ENCODE assay signal across 10 cellular contexts in the genomic region with DNA sequence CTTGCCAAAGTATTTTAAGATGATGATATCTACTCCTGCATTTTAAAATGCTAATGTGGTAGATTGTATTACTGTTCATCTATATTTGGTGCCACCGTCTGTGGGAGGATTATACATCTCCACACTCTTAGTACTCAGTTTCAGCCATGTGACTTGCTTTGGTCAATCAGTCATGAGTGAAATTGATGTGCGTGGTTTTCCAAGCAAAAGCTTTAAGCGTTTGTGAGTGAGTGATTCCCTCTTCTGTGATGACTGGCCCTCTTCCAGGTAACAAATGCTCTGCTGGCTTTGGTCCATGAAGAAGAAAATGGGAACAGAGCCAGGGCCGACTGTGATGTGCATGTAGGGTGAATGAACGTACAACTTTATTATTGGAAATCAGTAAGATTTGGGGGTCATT.
DNase-seq lines count a peak whose midpoint lies in the region; ATAC-seq, FAIRE-seq and TF ChIP-seq lines count a peak whose summit lies in the region.
"Had no signal": no experiment of that assay in that cellular context is flagged by ENCODE, and none has a peak within 500 bp of the region (broad histone marks: within the 10 kb centered on the region; RNA-seq: fewer than 3 reads in every experiment).

No MANE protein-coding gene starts in this region.

- H3K9me3 Mint-ChIP-seq in activated naive CD8-positive, alpha-beta T cell treated with anti-CD3 and anti-CD28 coated beads, Interleukin-2, amount 50 U/mL, for 24 hours = no peaks in the 10 kb centered on the region
- peaks cover 2% of the 10 kb centered on the region for H3K9me3 Mint-ChIP-seq in activated naive CD8-positive, alpha-beta T cell treated with anti-CD3 and anti-CD28 coated beads for 36 hours
- H3K9me3 Mint-ChIP-seq in activated CD8-positive, alpha-beta memory T cell treated with anti-CD3 and anti-CD28 coated beads, Interleukin-2, amount 10 ng/mL, durations not matched to agents 7 days and 5 days (ENCODE audit: low read depth) = no peaks in the 10 kb centered on the region

- H4K20me1 ChIP-seq in GM12878 (ENCODE audit: control insufficient read depth, insufficient read depth) = no peaks in the 10 kb centered on the region
- H4K20me1 ChIP-seq: BLaER1 treated with 17β-estradiol and CSF1 and Interleukin-3, amounts not matched to agents 10 nM and 100 nM had no signal

- no peaks in the 10 kb centered on the region; a peak in 1 of 4 replicates for H3K36me3 ChIP-seq in GM12878 (ENCODE audit: control insufficient read depth in 2 of 2, insufficient read depth in 2 of 2, low read length in 1 of 2)
- no peaks in the 10 kb centered on the region for H3K36me3 ChIP-seq in thyroid gland
- H3K36me3 ChIP-seq: BLaER1 treated with 17β-estradiol and CSF1 and Interleukin-3, amounts not matched to agents 10 nM and 100 nM had no signal

- WGBS in GM12878 (ENCODE audit: insufficient coverage, insufficient replicate concordance, low lambda C conversion rate, missing lambda C conversion rate) = 34% methylated on average over 5 of the region's 5 CpGs
- WGBS in thyroid gland, 2 donors = 18 to 29% methylated on average over 5 of the region's 5 CpGs

- H3K36me3 Mint-ChIP-seq in activated naive CD8-positive, alpha-beta T cell treated with anti-CD3 and anti-CD28 coated beads, Interleukin-2, amount 50 U/mL, for 24 hours (ENCODE audit: low read depth) = no peaks in the 10 kb centered on the region
- H3K36me3 Mint-ChIP-seq in activated naive CD8-positive, alpha-beta T cell treated with anti-CD3 and anti-CD28 coated beads for 36 hours = no peaks in the 10 kb centered on the region
- no peaks in the 10 kb centered on the region for H3K36me3 Mint-ChIP-seq in activated CD8-positive, alpha-beta memory T cell treated with anti-CD3 and anti-CD28 coated beads, Interleukin-2, amount 10 ng/mL, durations not matched to agents 7 days and 5 days

- no peak overlapping the region for H3K4me3 Mint-ChIP-seq in activated naive CD8-positive, alpha-beta T cell treated with anti-CD3 and anti-CD28 coated beads, Interleukin-2, amount 50 U/mL, for 24 hours
- no peak overlapping the region for H3K4me3 Mint-ChIP-seq in activated naive CD8-positive, alpha-beta T cell treated with anti-CD3 and anti-CD28 coated beads for 36 hours
- no peak overlapping the region for H3K4me3 Mint-ChIP-seq in activated CD8-positive, alpha-beta memory T cell treated with anti-CD3 and anti-CD28 coated beads, Interleukin-2, amount 10 ng/mL, durations not matched to agents 7 days and 5 days

- H3K9me3 ChIP-seq in GM12878 (replicated peaks; ENCODE audit: control insufficient read depth, insufficient read depth, low read length) (no peaks in the 10 kb centered on the region; the same call in 2 of the 3 replicates), thyroid gland (no peaks in the 10 kb centered on the region)

- SMC1A ChIA-PET in GM12878 (lab: Charles Lee; ENCODE audit: uncharacterized antibody, unreplicated experiment) = interaction anchor here (1.9 kb wide), 1 partner anchor 19 kb away, joined by 6 read pairs; no protein-coding TSS in a partner anchor

- TF ChIP-seq RAD21 in GM12878 (IDR thresholded peaks at IDR 0.05; ENCODE audit: insufficient read depth, low read depth, low read length) = no peak

- no peak overlapping the region for H2AFZ ChIP-seq in GM12878 (ENCODE audit: control insufficient read depth, low read depth, low read length)

- H3K4me1 ChIP-seq in GM12878 (ENCODE audit: control insufficient read depth, insufficient read depth, low read length) (peaks cover 13% of the 10 kb centered on the region), thyroid gland (no peaks in the 10 kb centered on the region)

- no peaks in the 10 kb centered on the region for H3K27me3 Mint-ChIP-seq in activated naive CD8-positive, alpha-beta T cell treated with anti-CD3 and anti-CD28 coated beads, Interleukin-2, amount 50 U/mL, for 24 hours
- H3K27me3 Mint-ChIP-seq in activated naive CD8-positive, alpha-beta T cell treated with anti-CD3 and anti-CD28 coated beads for 36 hours = no peaks in the 10 kb centered on the region
- peaks cover 13% of the 10 kb centered on the region for H3K27me3 Mint-ChIP-seq in activated CD8-positive, alpha-beta memory T cell treated with anti-CD3 and anti-CD28 coated beads, Interleukin-2, amount 10 ng/mL, durations not matched to agents 7 days and 5 days

- TF ChIP-seq EP300 in GM12878 (IDR thresholded peaks at IDR 0.05; ENCODE audit: borderline replicate concordance in 1 of 2, control insufficient read depth in 1 of 2, low read depth in 2 of 2, low read length in 2 of 2) = no peak

- TF ChIP-seq POLR2A in GM12878 (IDR thresholded peaks at IDR 0.05; ENCODE audit: low read depth, low read length) = no peak
- no peak for TF ChIP-seq POLR2A in thyroid gland (IDR thresholded peaks at IDR 0.05)

- DNase-seq in activated naive CD8-positive, alpha-beta T cell treated with anti-CD3 and anti-CD28 coated beads, Interleukin-2, amount 50 U/mL, for 24 hours = no peak
- no peak for DNase-seq in activated naive CD8-positive, alpha-beta T cell treated with anti-CD3 and anti-CD28 coated beads for 36 hours
- DNase-seq in NCI-H1105 (lab: John Stamatoyannopoulos, UW) = peak; percentile 81
- DNase-seq in GM12878 (ENCODE audit: low read depth, low spot score) = no peak
- DNase-seq in thyroid gland = peak; percentile 9 to 11
- DNase-seq in NCI-H526 treated with DMSO at 0.1 percent for 48 hours (lab: John Stamatoyannopoulos, UW) = no peak
- DNase-seq in activated CD8-positive, alpha-beta memory T cell treated with anti-CD3 and anti-CD28 coated beads, Interleukin-2, amount 10 ng/mL, durations not matched to agents 7 days and 5 days = no peak
- DNase-seq in HPDE6-E6E7 (ENCODE audit: extremely low spot score) = no peak
- DNase-seq: activated CD8-positive, alpha-beta memory T cell treated with anti-CD3 and anti-CD28 coated beads for 24 hours had no signal

- H3K79me2 ChIP-seq in GM12878 (ENCODE audit: control insufficient read depth, insufficient read depth, low read length) = peaks cover 2% of the 10 kb centered on the region

- peak; percentile 74 for ATAC-seq in activated naive CD8-positive, alpha-beta T cell treated with anti-CD3 and anti-CD28 coated beads, Interleukin-2, amount 50 U/mL, for 24 hours
- peak; percentile 50 for ATAC-seq in GM12878
- ATAC-seq in activated CD8-positive, alpha-beta memory T cell treated with anti-CD3 and anti-CD28 coated beads, Interleukin-2, amount 10 ng/mL, durations not matched to agents 7 days and 5 days = no peak

- no peak overlapping the region for H3K9ac ChIP-seq in GM12878 (ENCODE audit: control insufficient read depth, insufficient read depth, low read length)
- H3K9ac ChIP-seq: BLaER1 treated with 17β-estradiol and CSF1 and Interleukin-3, amounts not matched to agents 10 nM and 100 nM had no signal

- in situ Hi-C loops in GM12878 (cut with MboI) = no loop called here

- no peaks in the 10 kb centered on the region for H3K27me3 ChIP-seq in GM12878 (replicated peaks in 1 of 2; ENCODE audit: control insufficient read depth in 2 of 2, insufficient read depth in 2 of 2, low read length in 1 of 2)
- no peaks in the 10 kb centered on the region for H3K27me3 ChIP-seq in thyroid gland
- H3K27me3 ChIP-seq: BLaER1 treated with 17β-estradiol and CSF1 and Interleukin-3, amounts not matched to agents 10 nM and 100 nM had no signal

- H3K27ac Mint-ChIP-seq in activated naive CD8-positive, alpha-beta T cell treated with anti-CD3 and anti-CD28 coated beads, Interleukin-2, amount 50 U/mL, for 24 hours = no peak overlapping the region
- H3K27ac Mint-ChIP-seq in activated naive CD8-positive, alpha-beta T cell treated with anti-CD3 and anti-CD28 coated beads for 36 hours = no peak overlapping the region
- no peak overlapping the region for H3K27ac Mint-ChIP-seq in activated CD8-positive, alpha-beta memory T cell treated with anti-CD3 and anti-CD28 coated beads, Interleukin-2, amount 10 ng/mL, durations not matched to agents 7 days and 5 days

- H3K4me1 Mint-ChIP-seq in activated naive CD8-positive, alpha-beta T cell treated with anti-CD3 and anti-CD28 coated beads, Interleukin-2, amount 50 U/mL, for 24 hours = peaks cover 18% of the 10 kb centered on the region
- H3K4me1 Mint-ChIP-seq in activated naive CD8-positive, alpha-beta T cell treated with anti-CD3 and anti-CD28 coated beads for 36 hours = peaks cover 6% of the 10 kb centered on the region
- no peaks in the 10 kb centered on the region for H3K4me1 Mint-ChIP-seq in activated CD8-positive, alpha-beta memory T cell treated with anti-CD3 and anti-CD28 coated beads, Interleukin-2, amount 10 ng/mL, durations not matched to agents 7 days and 5 days

- TF ChIP-seq CTCF in GM12878 (IDR thresholded peaks at IDR 0.05 in 2 of 3, conservative IDR thresholded peaks at IDR 0.05 in 1 of 3; ENCODE audit: control insufficient read depth in 2 of 3, extremely low read depth in 1 of 3, insufficient read depth in 1 of 3, low read depth in 3 of 3, low read length in 3 of 3) (no peak), thyroid gland (IDR thresholded peaks at IDR 0.05) (no peak)

- POLR2A ChIA-PET in GM12878 (lab: Charles Lee) = interaction anchor here (1.4 kb wide), 1 partner anchor 20 kb away, joined by 3 read pairs; no protein-coding TSS in a partner anchor

- intact Hi-C loops in GM12878 (cut with micrococcal nuclease; ENCODE audit: unreplicated experiment) = no loop called here
- intact Hi-C loops in thyroid gland (cut with DNase I) = no loop called here

- no TSS peak for BruUV-seq in GM12878 (replicated peaks; lab: Mats Ljungman, UMichigan)

- RAD21 ChIA-PET in GM12878 (lab: Charles Lee; ENCODE audit: unreplicated experiment) = interaction anchor here (1.2 kb wide), 1 partner anchor 70 kb away, joined by 4 read pairs; no protein-coding TSS in a partner anchor

- CTCF ChIA-PET in GM12878 (lab: Yijun Ruan, JAX) = interaction anchor here (0.6 kb wide), 1 partner anchor 83 kb away, joined by 4 read pairs; no protein-coding TSS in a partner anchor
- CTCF ChIA-PET in activated CD8-positive, alpha-beta memory T cell treated with anti-CD3 and anti-CD28 coated beads, Interleukin-2, amount 10 ng/mL, durations not matched to agents 7 days and 5 days (lab: Charles Lee) = no interaction called here

- H3K27ac ChIP-seq in GM12878 (ENCODE audit: control insufficient read depth, insufficient read depth) = no peak overlapping the region
- H3K27ac ChIP-seq in thyroid gland = no peak overlapping the region
- H3K27ac ChIP-seq: BLaER1 treated with 17β-estradiol and CSF1 and Interleukin-3, amounts not matched to agents 10 nM and 100 nM had no signal

- peak; percentile 57 for FAIRE-seq in GM12878 (lab: Jason Lieb, UNC)

- H3K4me3 ChIP-seq in GM12878 = no peak overlapping the region
- H3K4me3 ChIP-seq in thyroid gland (replicated peaks in 1 of 3) = no peak overlapping the region
- H3K4me3 ChIP-seq: BLaER1 treated with 17β-estradiol and CSF1 and Interleukin-3, amounts not matched to agents 10 nM and 100 nM had no signal

- H3K4me2 ChIP-seq in GM12878 (ENCODE audit: control insufficient read depth, insufficient read depth) = no peak overlapping the region

TF ChIP-seq in GM12878, 131 proteins besides CTCF, POLR2A, EP300 and RAD21 (continues in another document):
- TF ChIP-seq TBL1XR1 (IDR thresholded peaks at IDR 0.05; ENCODE audit: low read depth, low read length) = no peak

Comparison
In these comparisons a context has a peak if more than half of its experiments do, and no peak if none do; other contexts are left out.
1. DNase-seq: peak in NCI-H1105 (single experiment) and thyroid gland (2 of 2); none in activated naive CD8-positive, alpha-beta T cell treated with anti-CD3 and anti-CD28 coated beads, Interleukin-2, amount 50 U/mL, for 24 hours (single experiment), activated naive CD8-positive, alpha-beta T cell treated with anti-CD3 and anti-CD28 coated beads for 36 hours (single experiment), GM12878 (single experiment), NCI-H526 treated with DMSO at 0.1 percent for 48 hours (single experiment), activated CD8-positive, alpha-beta memory T cell treated with anti-CD3 and anti-CD28 coated beads, Interleukin-2, amount 10 ng/mL, durations not matched to agents 7 days and 5 days (single experiment) and HPDE6-E6E7 (single experiment).